19 cellular contexts compared by ENCODE assay signal in the genomic region with DNA sequence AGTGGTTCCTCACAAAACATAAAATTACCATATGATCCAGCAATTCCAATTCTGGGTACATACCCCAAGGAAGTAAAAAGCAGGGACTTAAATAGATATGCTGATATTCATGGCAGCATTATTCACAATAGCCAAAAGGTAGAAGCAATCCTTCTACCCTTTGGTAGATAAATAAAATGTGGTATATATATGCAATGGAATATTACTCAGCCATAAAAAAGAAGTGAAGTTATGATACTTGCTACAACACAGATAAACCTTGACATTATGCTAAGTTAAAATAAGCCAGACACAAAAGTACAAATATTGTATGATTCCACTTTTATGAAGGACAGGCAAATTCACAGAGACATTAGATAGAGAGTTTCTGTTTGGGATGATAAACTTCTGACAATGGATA. TPM values are rescaled to one million over a fixed set of nuclear protein-coding genes. Genes with fewer than 3 reads are reported as not detected.
A peak's percentile ranks its signal among the peaks of the same experiment; 100 is the strongest.
DNase-seq lines count a peak whose midpoint lies in the region; ATAC-seq, FAIRE-seq and TF ChIP-seq lines count a peak whose summit lies in the region.
"Had no signal": no experiment of that assay in that cellular context is flagged by ENCODE, and none has a peak within 500 bp of the region (broad histone marks: within the 10 kb centered on the region; RNA-seq: fewer than 3 reads in every experiment).

No MANE protein-coding gene starts in this region.

- H3K4me3 ChIP-seq in A549 (no peak overlapping the region), HEK293 (ENCODE audit: low read depth, low read length) (no peak overlapping the region), K562 (no peak overlapping the region)
- H3K4me3 ChIP-seq: BLaER1 treated with 17β-estradiol and CSF1 and Interleukin-3, amounts not matched to agents 10 nM and 100 nM had no signal

- TF ChIP-seq CTCF in A549 (IDR thresholded peaks at IDR 0.05) = no peak
- no peak for TF ChIP-seq CTCF in HEK293 (tag by site-specific recombination; IDR thresholded peaks at IDR 0.05)
- no peak for TF ChIP-seq CTCF in K562 (IDR thresholded peaks at IDR 0.05 in 2 of 3, conservative IDR thresholded peaks at IDR 0.05 in 1 of 3; ENCODE audit: insufficient read depth in 2 of 3, low read depth in 1 of 3, low read length in 3 of 3)
- TF ChIP-seq CTCF in nephron progenitor cell (IDR thresholded peaks at IDR 0.05) = no peak

- no peak for TF ChIP-seq EP300 in A549 (IDR thresholded peaks at IDR 0.05)
- no peak for TF ChIP-seq EP300 in K562 (IDR thresholded peaks at IDR 0.05; ENCODE audit: low read length)

- no peaks in the 10 kb centered on the region for H3K27me3 Mint-ChIP-seq in nephron progenitor cell (ENCODE audit: low read depth, poor library complexity)
- H3K27me3 Mint-ChIP-seq: B cell; CD4-positive, alpha-beta T cell had no signal

- POLR2A ChIA-PET in A549 (lab: Yijun Ruan, JAX) = no interaction called here
- POLR2A ChIA-PET in HEK293 (lab: Yijun Ruan, JAX) = no interaction called here
- POLR2A ChIA-PET in K562 (lab: Yijun Ruan, JAX) = no interaction called here

- BruUV-seq in K562 (replicated peaks; lab: Mats Ljungman, UMichigan) = no TSS peak

- H3K4me1 Mint-ChIP-seq in nephron progenitor cell = peaks cover 4% of the 10 kb centered on the region

- TF ChIP-seq RAD21 in A549 (conservative IDR thresholded peaks at IDR 0.05 in 1 of 2, IDR thresholded peaks at IDR 0.05 in 1 of 2) = no peak
- TF ChIP-seq RAD21 in K562 (CRISPR knock-in tag; conservative IDR thresholded peaks at IDR 0.05 in 1 of 2, IDR thresholded peaks at IDR 0.05 in 1 of 2) = no peak

- H3K4me2 ChIP-seq in A549 (no peak overlapping the region), K562 (ENCODE audit: insufficient read depth, low read length) (no peak overlapping the region)
- H3K4me2 ChIP-seq: BLaER1 treated with 17β-estradiol and CSF1 and Interleukin-3, amounts not matched to agents 10 nM and 100 nM had no signal

- no peak overlapping the region for H3K4me3 Mint-ChIP-seq in nephron progenitor cell
- H3K4me3 Mint-ChIP-seq: B cell; CD4-positive, alpha-beta T cell; CD8-positive, alpha-beta T cell had no signal

- H3K9me3 Mint-ChIP-seq in nephron progenitor cell = peaks cover 6% of the 10 kb centered on the region
- H3K9me3 Mint-ChIP-seq: CD4-positive, alpha-beta T cell had no signal

- ATAC-seq in A549 (no peak), K562 (no peak), GM19035 (IDR thresholded peaks at IDR 0.05; ENCODE audit: unreplicated experiment) (no peak)
- ATAC-seq: CD8-positive, alpha-beta T cell had no signal

- TF ChIP-seq POLR2A in A549 (IDR thresholded peaks at IDR 0.05; ENCODE audit: low read length) (no peak), K562 (conservative IDR thresholded peaks at IDR 0.05) (no peak)

- in situ Hi-C loops in K562 (cut with MboI) = no loop called here

- H3K79me2 ChIP-seq in K562 (ENCODE audit: control insufficient read depth, insufficient read depth, low read length) = peaks cover 65% of the 10 kb centered on the region

- no peaks in the 10 kb centered on the region for H4K20me1 ChIP-seq in K562 (replicated peaks; ENCODE audit: control insufficient read depth, insufficient read depth, low read length)

- CTCF ChIA-PET in A549 (lab: Yijun Ruan, JAX) (no interaction called here), HEK293 (lab: Yijun Ruan, JAX) (interaction anchor here (0.6 kb wide), 1 partner anchor 395 kb away, joined by 4 read pairs; no protein-coding TSS in a partner anchor), K562 (lab: Yijun Ruan, JAX; ENCODE audit: low intra/inter-chr PET ratio) (no interaction called here)

- no peaks in the 10 kb centered on the region for H3K27me3 ChIP-seq in K562 (ENCODE audit: control insufficient read depth in 2 of 2, insufficient read depth in 2 of 2, low read length in 2 of 2)
- H3K27me3 ChIP-seq: BLaER1 treated with 17β-estradiol and CSF1 and Interleukin-3, amounts not matched to agents 10 nM and 100 nM had no signal

- no peaks in the 10 kb centered on the region; a peak in 1 of 3 replicates for H3K36me3 ChIP-seq in HEK293 (ENCODE audit: control insufficient read depth in 2 of 2, insufficient read depth in 1 of 2, low read length in 2 of 2)
- H3K36me3 ChIP-seq in K562 (ENCODE audit: control insufficient read depth, insufficient read depth, low read length) = peaks cover 3% of the 10 kb centered on the region; the same call in 1 of the 3 replicates

- intact Hi-C loops in K562 (cut with micrococcal nuclease) = no loop called here

- no peak overlapping the region for H3K27ac Mint-ChIP-seq in nephron progenitor cell
- H3K27ac Mint-ChIP-seq: B cell; CD4-positive, alpha-beta T cell; CD8-positive, alpha-beta T cell had no signal

- no peak for DNase-seq in A549 (ENCODE audit: low read depth in 1 of 2, low spot score in 1 of 2)
- DNase-seq in K562 (ENCODE audit: extremely low read depth in 1 of 4, low spot score in 3 of 4) = no peak
- no peak for DNase-seq in nephron progenitor cell
- DNase-seq: 8988T; AML-193; Caco-2; Calu3; CD4-positive, alpha-beta T cell; CD8-positive, alpha-beta T cell; DMS79 treated with DMSO at 0.1 percent for 48 hours; GF-D8 had no signal

- no peak overlapping the region for H2AFZ ChIP-seq in K562 (ENCODE audit: low read depth, low read length)

- no peak overlapping the region for H3K9ac ChIP-seq in K562 (ENCODE audit: insufficient read depth in 1 of 2, low read depth in 2 of 2, low read length in 2 of 2)
- H3K9ac ChIP-seq: BLaER1 treated with 17β-estradiol and CSF1 and Interleukin-3, amounts not matched to agents 10 nM and 100 nM had no signal

- peaks cover 63% of the 10 kb centered on the region for H3K36me3 Mint-ChIP-seq in nephron progenitor cell (ENCODE audit: low read depth)

- no peaks in the 10 kb centered on the region for H3K9me1 ChIP-seq in K562 (ENCODE audit: control insufficient read depth, insufficient read depth, low read length)

- H3K27ac ChIP-seq in A549 (no peak overlapping the region), HEK293 (ENCODE audit: extremely low read depth, low read depth, low read length) (no peak overlapping the region), K562 (ENCODE audit: extremely low read depth, low read depth, low read length) (no peak overlapping the region)
- H3K27ac ChIP-seq: BLaER1 treated with 17β-estradiol and CSF1 and Interleukin-3, amounts not matched to agents 10 nM and 100 nM; C4-2B had no signal

- H3K9me3 ChIP-seq in A549 = no peaks in the 10 kb centered on the region
- H3K9me3 ChIP-seq in HEK293 (ENCODE audit: control insufficient read depth, insufficient read depth, low read depth, low read length) = no peaks in the 10 kb centered on the region
- no peaks in the 10 kb centered on the region for H3K9me3 ChIP-seq in K562 (replicated peaks; ENCODE audit: control insufficient read depth, insufficient read depth, low read depth, low read length)
- H3K9me3 ChIP-seq: Caco-2 had no signal

- H3K4me1 ChIP-seq in A549 (peaks cover 16% of the 10 kb centered on the region), HEK293 (ENCODE audit: control insufficient read depth, insufficient read depth, low read length) (no peaks in the 10 kb centered on the region), K562 (replicated peaks in 1 of 2; ENCODE audit: control insufficient read depth in 2 of 2, insufficient read depth in 2 of 2, low read length in 2 of 2) (no peaks in the 10 kb centered on the region; a peak in 1 of 5 replicates)

- FAIRE-seq in A549 (lab: Jason Lieb, UNC) = no peak
- no peak for FAIRE-seq in K562 (lab: Jason Lieb, UNC)
- FAIRE-seq: G401.6, GM12892, GM19239 had no signal

TF ChIP-seq in A549, 52 proteins besides CTCF, POLR2A, EP300 and RAD21:
- no peak for TF ChIP-seq POLR2AphosphoS2 (conservative IDR thresholded peaks at IDR 0.05; ENCODE audit: low read length)
- TF ChIP-seq NFE2L2 (conservative IDR thresholded peaks at IDR 0.05; ENCODE audit: low read length) = no peak
- peak; percentile 50; the same call in 1 of the 2 replicates for TF ChIP-seq KDM1A (IDR thresholded peaks at IDR 0.05; ENCODE audit: low read depth)
- TF ChIP-seq NPAS2 (CRISPR knock-in tag; IDR thresholded peaks at IDR 0.05; ENCODE audit: borderline replicate concordance) = no peak
TF ChIP-seq in A549: peak in this region for 1.

TF ChIP-seq in HEK293, 187 proteins besides CTCF, POLR2A, EP300 and RAD21 (continues in another document):
- TF ChIP-seq ZIC2 (tag by site-specific recombination; IDR thresholded peaks at IDR 0.05) (no peak), ZBTB48 (tag by site-specific recombination; IDR thresholded peaks at IDR 0.05) (no peak)

RNA-seq across cellular contexts. Expression of gene JMJD1C, which starts 13.3 kb away (rescaled TPM):
- 47.2 and 51.0 TPM in 2 replicates for polyA plus RNA-seq in A549 (2011; rRNA removed)
- polyA plus RNA-seq in A549 (2012; cell fraction: cytosol; rRNA removed) = 5.2 and 5.6 TPM in 2 replicates
- 7.4 and 13.4 TPM in 2 replicates for polyA plus RNA-seq in A549 (2012; cell fraction: nucleus; rRNA removed)
- polyA plus RNA-seq in A549 (2017; fragmentation: RNase III; extraction: RNeasy Plus Mini Kit Qiagen cat#74134 plus additional on column Dnase treatment) = 15.9 to 18.6 TPM (median 16.5 TPM) in 3 replicates
- polyA minus RNA-seq in A549 (2011; rRNA and poly(A)+ RNA removed) = 57.0 and 58.5 TPM in 2 replicates
- total RNA-seq in K562 (2011; cell fraction: chromatin; rRNA removed; ENCODE audit: low replicate concordance) = 158 and 301 TPM in 2 replicates
- 93.6 and 118 TPM in 2 replicates for total RNA-seq in K562 (2011; cell fraction: nucleolus; rRNA removed)
- 154 and 227 TPM in 2 replicates for total RNA-seq in K562 (2011; cell fraction: nucleoplasm; rRNA removed)
- total RNA-seq in K562 (2014; rRNA removed) = 33.3 and 39.7 TPM in 2 replicates
- 68.0 and 79.3 TPM in 2 replicates for total RNA-seq in K562 (2014; rRNA removed; fragmentation: Illumina TruSeq; extraction: Trizol)
- 57.4 and 58.8 TPM in 2 replicates for total RNA-seq in K562 (2015; rRNA removed; fragmentation: Illumina TruSeq; extraction: Trizol)
- 46.0 and 47.2 TPM in 2 replicates for total RNA-seq in K562 (2021)
- polyA plus RNA-seq in K562 (2011; rRNA removed) = 49.3 and 51.1 TPM in 2 replicates
- polyA plus RNA-seq in K562 (2011; cell fraction: cytosol; rRNA removed) = 12.9 and 24.3 TPM in 2 replicates
- 53.4 and 73.5 TPM in 2 replicates for polyA plus RNA-seq in K562 (2011; cell fraction: nucleus; rRNA removed)
- 26.3 and 30.7 TPM in 2 replicates for polyA plus RNA-seq in K562 (2012)
- 48.1 and 49.3 TPM in 2 replicates for polyA plus RNA-seq in K562 (2014; fragmentation: Illumina TruSeq; extraction: Trizol)
- 10 to 100 TPM; 25.3 to 38.5 TPM for polyA plus RNA-seq in K562 (2014; fragmentation: Nextera tagmentation; extraction: Ambion mirVana)
- polyA plus RNA-seq in K562 (2014; rRNA removed) = 32.3 and 36.1 TPM in 2 replicates
- 164 and 189 TPM in 2 replicates for polyA minus RNA-seq in K562 (2011; rRNA and poly(A)+ RNA removed)
- polyA minus RNA-seq in K562 (2011; cell fraction: cytosol; rRNA and poly(A)+ RNA removed) = 36.8 and 39.6 TPM in 2 replicates
- polyA minus RNA-seq in K562 (2011; cell fraction: nucleus; rRNA and poly(A)+ RNA removed) = 86.6 and 187 TPM in 2 replicates
